In genomic region chr9:118522093-118523028, GRCh38 we compare ENCODE assay signal across 8 cellular contexts.
A peak's percentile ranks its signal among the peaks of the same experiment; 100 is the strongest.
DNase-seq lines count a peak whose midpoint lies in the region; ATAC-seq and TF ChIP-seq lines count a peak whose summit lies in the region.

No MANE protein-coding gene starts in this region.

- no peaks in the 10 kb centered on the region for H3K27me3 Mint-ChIP-seq in Calu3 (ENCODE audit: unreplicated experiment)
- H3K27me3 Mint-ChIP-seq in activated CD8-positive, alpha-beta T cell treated with anti-CD3 and anti-CD28 coated beads for 36 hours = no peaks in the 10 kb centered on the region
- H3K27me3 Mint-ChIP-seq in natural killer cell (ENCODE audit: low read depth in 2 of 2) = no peaks in the 10 kb centered on the region

- no peaks in the 10 kb centered on the region for H3K27me3 ChIP-seq in thoracic aorta (replicated peaks; ENCODE audit: insufficient read depth)

- intact Hi-C loops in Calu3 (cut with micrococcal nuclease; ENCODE audit: unreplicated experiment) (no loop called here), natural killer cell (cut with micrococcal nuclease) (no loop called here)
- intact Hi-C loops in activated CD8-positive, alpha-beta T cell treated with anti-CD3 and anti-CD28 coated beads for 36 hours (cut with micrococcal nuclease) = no loop called here

- ATAC-seq in GM18519 (IDR thresholded peaks at IDR 0.05; ENCODE audit: low FRiP score, unreplicated experiment) = peak; percentile 97
- peak; percentile 98 for ATAC-seq in HG02884 (IDR thresholded peaks at IDR 0.05; ENCODE audit: unreplicated experiment)
- ATAC-seq in activated CD8-positive, alpha-beta T cell treated with anti-CD3 and anti-CD28 coated beads for 36 hours = peak; percentile 39
- no peak for ATAC-seq in thoracic aorta (ENCODE audit: insufficient number of reproducible peaks, low FRiP score, low read depth)
- no peak for ATAC-seq in natural killer cell

- POLR2A ChIA-PET in activated CD8-positive, alpha-beta T cell treated with anti-CD3 and anti-CD28 coated beads for 36 hours (lab: Charles Lee) = no interaction called here

- no peaks in the 10 kb centered on the region for H3K4me1 Mint-ChIP-seq in Calu3 (ENCODE audit: low read depth, unreplicated experiment)
- H3K4me1 Mint-ChIP-seq in activated CD8-positive, alpha-beta T cell treated with anti-CD3 and anti-CD28 coated beads for 36 hours (ENCODE audit: low read depth) = no peaks in the 10 kb centered on the region
- H3K4me1 Mint-ChIP-seq in natural killer cell = no peaks in the 10 kb centered on the region

- no peak overlapping the region for H3K4me3 ChIP-seq in thoracic aorta

- DNase-seq in Calu3 (peak; percentile 1), NCI-H1092 (lab: John Stamatoyannopoulos, UW) (peak; percentile 37), iPS DF 19.7 (ENCODE audit: low read depth, low spot score) (peak; percentile 78), thoracic aorta (ENCODE audit: low spot score) (no peak), natural killer cell (no peak)
- DNase-seq in activated CD8-positive, alpha-beta T cell treated with anti-CD3 and anti-CD28 coated beads for 36 hours = peak; percentile 33

- CTCF ChIA-PET in Calu3 (lab: Charles Lee) = no interaction called here
- CTCF ChIA-PET in activated CD8-positive, alpha-beta T cell treated with anti-CD3 and anti-CD28 coated beads for 36 hours (lab: Charles Lee) = no interaction called here

- H3K27ac Mint-ChIP-seq in Calu3 (ENCODE audit: unreplicated experiment) (no peak overlapping the region), natural killer cell (no peak overlapping the region)
- no peak overlapping the region for H3K27ac Mint-ChIP-seq in activated CD8-positive, alpha-beta T cell treated with anti-CD3 and anti-CD28 coated beads for 36 hours

- no peaks in the 10 kb centered on the region for H3K36me3 ChIP-seq in thoracic aorta

- no peaks in the 10 kb centered on the region for H3K36me3 Mint-ChIP-seq in Calu3 (ENCODE audit: insufficient read depth, unreplicated experiment)
- no peaks in the 10 kb centered on the region for H3K36me3 Mint-ChIP-seq in activated CD8-positive, alpha-beta T cell treated with anti-CD3 and anti-CD28 coated beads for 36 hours (ENCODE audit: low read depth)
- H3K36me3 Mint-ChIP-seq in natural killer cell = peaks cover 7% of the 10 kb centered on the region

- TF ChIP-seq CTCF in Calu3 (IDR thresholded peaks at IDR 0.05; ENCODE audit: unreplicated experiment) (no peak), thoracic aorta (IDR thresholded peaks at IDR 0.05) (peak; percentile 54), natural killer cell (IDR thresholded peaks at IDR 0.05) (no peak)
- TF ChIP-seq CTCF in activated CD8-positive, alpha-beta T cell treated with anti-CD3 and anti-CD28 coated beads for 36 hours (IDR thresholded peaks at IDR 0.05) = peak; percentile 35

- H3K9me3 Mint-ChIP-seq in Calu3 (ENCODE audit: low read depth, unreplicated experiment) = peaks cover 4% of the 10 kb centered on the region
- no peaks in the 10 kb centered on the region for H3K9me3 Mint-ChIP-seq in activated CD8-positive, alpha-beta T cell treated with anti-CD3 and anti-CD28 coated beads for 36 hours
- peaks cover 2 to 7% of the 10 kb centered on the region in 2 donors for H3K9me3 Mint-ChIP-seq in natural killer cell

- no peak overlapping the region for H3K27ac ChIP-seq in thoracic aorta

- no TSS peak for BruUV-seq in Calu3 (replicated peaks; lab: Mats Ljungman, UMichigan)

- H3K4me3 Mint-ChIP-seq in Calu3 (ENCODE audit: low read depth, unreplicated experiment) = no peak overlapping the region
- no peak overlapping the region for H3K4me3 Mint-ChIP-seq in activated CD8-positive, alpha-beta T cell treated with anti-CD3 and anti-CD28 coated beads for 36 hours
- no peak overlapping the region for H3K4me3 Mint-ChIP-seq in natural killer cell

- no peaks in the 10 kb centered on the region for H3K4me1 ChIP-seq in thoracic aorta (ENCODE audit: control insufficient read depth in 1 of 2, low read depth in 2 of 2)

- no peaks in the 10 kb centered on the region for H3K9me3 ChIP-seq in thoracic aorta

Comparison
In these comparisons a context has a peak if more than half of its experiments do, and no peak if none do; other contexts are left out.
1. DNase-seq: peak in Calu3 (single experiment), NCI-H1092 (single experiment), activated CD8-positive, alpha-beta T cell treated with anti-CD3 and anti-CD28 coated beads for 36 hours (single experiment) and iPS DF 19.7 (single experiment); none in thoracic aorta (single experiment) and natural killer cell (single experiment).
2. CTCF ChIP-seq: peak in activated CD8-positive, alpha-beta T cell treated with anti-CD3 and anti-CD28 coated beads for 36 hours (single experiment) and thoracic aorta (single experiment); none in Calu3 (single experiment) and natural killer cell (single experiment).
3. ATAC-seq: peak in GM18519 (single experiment), HG02884 (single experiment) and activated CD8-positive, alpha-beta T cell treated with anti-CD3 and anti-CD28 coated beads for 36 hours (single experiment); none in thoracic aorta (single experiment) and natural killer cell (0 of 3).